ENCODE assay signal across 8 cellular contexts in genomic region chr3:196080517-196080841, GRCh38. TPM values are rescaled to one million over a fixed set of nuclear protein-coding genes. Genes with fewer than 3 reads are reported as not detected.
A peak's percentile ranks its signal among the peaks of the same experiment; 100 is the strongest.
DNase-seq lines count a peak whose midpoint lies in the region; ATAC-seq, FAIRE-seq and TF ChIP-seq lines count a peak whose summit lies in the region.

No MANE protein-coding gene starts in this region.

- TF ChIP-seq CTCF in AG04450 (IDR thresholded peaks at IDR 0.05; ENCODE audit: low read depth, low read length) = no peak
- TF ChIP-seq CTCF in bronchial epithelial cell (IDR thresholded peaks at IDR 0.05; ENCODE audit: insufficient read depth, low read length, severe bottlenecking) = no peak
- no peak for TF ChIP-seq CTCF in GM10266 (IDR thresholded peaks at IDR 0.05; ENCODE audit: control insufficient read depth, insufficient read depth, low read depth, missing control alignments)

- H3K9me3 ChIP-seq in AG04450 (ENCODE audit: control insufficient read depth, insufficient read depth, low read length) (no peaks in the 10 kb centered on the region; the same call in 1 of the 2 replicates), muscle layer of duodenum (ENCODE audit: control insufficient read depth in 1 of 2, low read length in 2 of 2) (no peaks in the 10 kb centered on the region)

- POLR2A ChIA-PET in AG04450 (lab: Yijun Ruan, JAX) = interaction anchor here (0.6 kb wide), 1 partner anchor 352 kb away, joined by 3 read pairs; no protein-coding TSS in a partner anchor

- no peak overlapping the region for H3K27ac ChIP-seq in AG04450 (ENCODE audit: low read depth, low read length)
- peak overlapping the region; percentile 89 for H3K27ac ChIP-seq in muscle layer of duodenum (ENCODE audit: low read length)

- no peaks in the 10 kb centered on the region for H3K27me3 Mint-ChIP-seq in IgD-negative memory B cell

- H3K27me3 ChIP-seq in AG04450 (ENCODE audit: control insufficient read depth, insufficient read depth, low read length) (no peaks in the 10 kb centered on the region), bronchial epithelial cell (ENCODE audit: control insufficient read depth, insufficient read depth, low read length) (no peaks in the 10 kb centered on the region), muscle layer of duodenum (ENCODE audit: low read depth, low read length) (no peaks in the 10 kb centered on the region)

- DNase-seq in AG04450 (ENCODE audit: low read depth, low spot score) (no peak), bronchial epithelial cell (ENCODE audit: low read depth) (no peak), GM10266 (ENCODE audit: extremely low spot score) (no peak), GDM1 (lab: John Stamatoyannopoulos, UW) (no peak)

- peaks cover 3% of the 10 kb centered on the region for H3K36me3 ChIP-seq in bronchial epithelial cell (ENCODE audit: control insufficient read depth, insufficient read depth, low read length)
- peaks cover 3 to 4% of the 10 kb centered on the region in 2 donors for H3K36me3 ChIP-seq in muscle layer of duodenum (ENCODE audit: control insufficient read depth in 1 of 2, insufficient read depth in 2 of 2, low read length in 2 of 2)

- no peaks in the 10 kb centered on the region for H3K9me3 Mint-ChIP-seq in IgD-negative memory B cell

- no peak for FAIRE-seq in bronchial epithelial cell (lab: Jason Lieb, UNC)

- ATAC-seq in GM19324 (IDR thresholded peaks at IDR 0.05; ENCODE audit: low FRiP score, unreplicated experiment) (no peak), GM19455 (IDR thresholded peaks at IDR 0.05; ENCODE audit: unreplicated experiment) (no peak)

- H3K27ac Mint-ChIP-seq in IgD-negative memory B cell = peak overlapping the region; percentile 80 to 98 (median 93)

- H3K36me3 Mint-ChIP-seq in IgD-negative memory B cell = peaks cover 5% of the 10 kb centered on the region

- peak overlapping the region; percentile 91 to 100 (median 98) for H3K4me3 Mint-ChIP-seq in IgD-negative memory B cell

- H3K4me1 Mint-ChIP-seq in IgD-negative memory B cell = peaks cover 32 to 41% (median 39%) of the 10 kb centered on the region in 3 donors

- CTCF ChIA-PET in AG04450 (lab: Charles Lee) = interaction anchor here (1.9 kb wide), 1 partner anchor 116 kb away, joined by 13 read pairs; no protein-coding TSS in a partner anchor

- H3K4me1 ChIP-seq in muscle layer of duodenum (ENCODE audit: control insufficient read depth in 1 of 2, insufficient read depth in 2 of 2, low read length in 2 of 2) = peaks cover 0 to 20% of the 10 kb centered on the region in 2 donors

- H3K4me3 ChIP-seq in AG04450 (ENCODE audit: low read depth, low read length) (peak overlapping the region; percentile 94), bronchial epithelial cell (ENCODE audit: low read depth, low read length) (peak overlapping the region; percentile 79), muscle layer of duodenum (ENCODE audit: low read depth in 1 of 2, low read length in 2 of 2) (peak overlapping the region; percentile 84 to 98)

RNA-seq across cellular contexts. Expression of gene TFRC, which starts 1.4 kb away (rescaled TPM):
- 121 and 155 TPM in 2 replicates for polyA plus RNA-seq in AG04450 (2011; rRNA removed)
- 230 and 241 TPM in 2 replicates for polyA minus RNA-seq in AG04450 (2011; rRNA and poly(A)+ RNA removed)
- polyA plus RNA-seq in IgD-negative memory B cell = 34.9 TPM
- total RNA-seq in bronchial epithelial cell = 70.4 and 106 TPM in 2 replicates
